Comparison of ENCODE assay signal across 11 cellular contexts in genomic region chr1:160436975-160437374, GRCh38. TPM values are rescaled to one million over a fixed set of nuclear protein-coding genes. Genes with fewer than 3 reads are reported as not detected.
A peak's percentile ranks its signal among the peaks of the same experiment; 100 is the strongest.
DNase-seq lines count a peak whose midpoint lies in the region; ATAC-seq, FAIRE-seq and TF ChIP-seq lines count a peak whose summit lies in the region.
"Had no signal": no experiment of that assay in that cellular context is flagged by ENCODE, and none has a peak within 500 bp of the region (broad histone marks: within the 10 kb centered on the region; RNA-seq: fewer than 3 reads in every experiment).

No MANE protein-coding gene starts in this region.

- no peak for TF ChIP-seq POLR2A in erythroblast (IDR thresholded peaks at IDR 0.05; ENCODE audit: low read length)

- intact Hi-C loops in CD4-positive, alpha-beta memory T cell (cut with micrococcal nuclease), result no loop called here

- H3K9me3 ChIP-seq in CD4-positive, alpha-beta memory T cell (ENCODE audit: control insufficient read depth in 1 of 2, low read length in 2 of 2), result no peaks in the 10 kb centered on the region
- H3K9me3 ChIP-seq: vagina had no signal

- H3K27me3 Mint-ChIP-seq in CD4-positive, alpha-beta memory T cell, result no peaks in the 10 kb centered on the region
- H3K27me3 Mint-ChIP-seq in activated CD8-positive, alpha-beta T cell treated with anti-CD3 and anti-CD28 coated beads, Interleukin-2, amount 10 ng/mL, durations not matched to agents 7 days and 5 days (ENCODE audit: low read depth), result no peaks in the 10 kb centered on the region
- H3K27me3 Mint-ChIP-seq in naive B cell, result no peaks in the 10 kb centered on the region

- H3K36me3 ChIP-seq in CD4-positive, alpha-beta memory T cell (ENCODE audit: insufficient read depth, low read length), result no peaks in the 10 kb centered on the region
- H3K36me3 ChIP-seq: vagina had no signal

- no peak overlapping the region for H3K4me3 ChIP-seq in CD4-positive, alpha-beta memory T cell (ENCODE audit: low read length in 2 of 2)
- H3K4me3 ChIP-seq: skin epidermis, vagina had no signal

- H3K4me3 Mint-ChIP-seq in CD4-positive, alpha-beta memory T cell, result peak overlapping the region in 4 of 8 donors; percentile 37 to 91 (median 81)
- H3K4me3 Mint-ChIP-seq in activated CD8-positive, alpha-beta T cell treated with anti-CD3 and anti-CD28 coated beads, Interleukin-2, amount 10 ng/mL, durations not matched to agents 7 days and 5 days, result no peak overlapping the region
- peak overlapping the region in 5 of 8 donors; percentile 51 to 87 (median 61) for H3K4me3 Mint-ChIP-seq in naive B cell

- H3K4me1 Mint-ChIP-seq in CD4-positive, alpha-beta memory T cell, result peaks cover 35 to 63% (median 50%) of the 10 kb centered on the region in 4 donors
- peaks cover 43% of the 10 kb centered on the region for H3K4me1 Mint-ChIP-seq in activated CD8-positive, alpha-beta T cell treated with anti-CD3 and anti-CD28 coated beads, Interleukin-2, amount 10 ng/mL, durations not matched to agents 7 days and 5 days (ENCODE audit: low read depth)
- peaks cover 46 to 63% (median 59%) of the 10 kb centered on the region in 3 donors for H3K4me1 Mint-ChIP-seq in naive B cell

- peaks cover 41% of the 10 kb centered on the region for H3K4me1 ChIP-seq in CD4-positive, alpha-beta memory T cell (ENCODE audit: insufficient read depth, low read length)
- H3K4me1 ChIP-seq: vagina had no signal

- POLR2A ChIA-PET in CD4-positive, alpha-beta memory T cell (lab: Charles Lee; ENCODE audit: partially characterized antibody), result interaction anchor here (1.2 to 1.6 kb wide), 4 partner anchors 8 to 124 kb away, joined by 3 to 9 read pairs (median 6); no protein-coding TSS in a partner anchor
- POLR2A ChIA-PET in activated CD8-positive, alpha-beta T cell treated with anti-CD3 and anti-CD28 coated beads, Interleukin-2, amount 10 ng/mL, durations not matched to agents 7 days and 5 days (lab: Charles Lee), result no interaction called here

- H3K36me3 Mint-ChIP-seq in CD4-positive, alpha-beta memory T cell, result peaks cover 0 to 4% of the 10 kb centered on the region in 2 donors
- H3K36me3 Mint-ChIP-seq in activated CD8-positive, alpha-beta T cell treated with anti-CD3 and anti-CD28 coated beads, Interleukin-2, amount 10 ng/mL, durations not matched to agents 7 days and 5 days (ENCODE audit: low read depth), result peaks cover 5% of the 10 kb centered on the region
- H3K36me3 Mint-ChIP-seq in naive B cell, result peaks cover 4 to 17% of the 10 kb centered on the region in 2 donors

- H3K9me3 Mint-ChIP-seq in CD4-positive, alpha-beta memory T cell, result peaks cover 0 to 17% (median 3%) of the 10 kb centered on the region in 8 donors
- H3K9me3 Mint-ChIP-seq in activated CD8-positive, alpha-beta T cell treated with anti-CD3 and anti-CD28 coated beads, Interleukin-2, amount 10 ng/mL, durations not matched to agents 7 days and 5 days (ENCODE audit: insufficient read depth), result peaks cover 8% of the 10 kb centered on the region
- H3K9me3 Mint-ChIP-seq in naive B cell, result peaks cover 0 to 21% (median 7%) of the 10 kb centered on the region in 7 donors

- FAIRE-seq in GM18507 (lab: Jason Lieb, UNC), result peak; percentile 76

- peak overlapping the region; percentile 77 for H3K27ac ChIP-seq in CD4-positive, alpha-beta memory T cell (ENCODE audit: low read depth, low read length)
- H3K27ac ChIP-seq: vagina had no signal

- H3K27me3 ChIP-seq in CD4-positive, alpha-beta memory T cell (ENCODE audit: insufficient read depth, low read length), result no peaks in the 10 kb centered on the region
- H3K27me3 ChIP-seq: vagina had no signal

- no peak for DNase-seq in CD4-positive, alpha-beta memory T cell
- no peak for DNase-seq in GM18507 (ENCODE audit: extremely low spot score, insufficient read length, low read depth)
- no peak for DNase-seq in activated CD8-positive, alpha-beta T cell treated with anti-CD3 and anti-CD28 coated beads, Interleukin-2, amount 10 ng/mL, durations not matched to agents 7 days and 5 days
- no peak for DNase-seq in naive B cell
- no peak for DNase-seq in erythroblast (lab: John Stamatoyannopoulos, UW)
- no peak for DNase-seq in NK-92 (lab: John Stamatoyannopoulos, UW; ENCODE audit: unreplicated experiment)
- DNase-seq: mesendoderm, NCI-H1105 had no signal

- no peak for ATAC-seq in activated CD8-positive, alpha-beta T cell treated with anti-CD3 and anti-CD28 coated beads, Interleukin-2, amount 10 ng/mL, durations not matched to agents 7 days and 5 days
- ATAC-seq in naive B cell (ENCODE audit: low read depth in 2 of 2) (no peak), GM21723 (IDR thresholded peaks at IDR 0.05; ENCODE audit: unreplicated experiment) (no peak)

- peak overlapping the region; percentile 82 to 99 (median 98) for H3K27ac Mint-ChIP-seq in CD4-positive, alpha-beta memory T cell
- peak overlapping the region; percentile 96 for H3K27ac Mint-ChIP-seq in activated CD8-positive, alpha-beta T cell treated with anti-CD3 and anti-CD28 coated beads, Interleukin-2, amount 10 ng/mL, durations not matched to agents 7 days and 5 days
- H3K27ac Mint-ChIP-seq in naive B cell, result peak overlapping the region; percentile 66 to 98 (median 93)

- CTCF ChIA-PET in CD4-positive, alpha-beta memory T cell (lab: Charles Lee; ENCODE audit: partially characterized antibody), result interaction anchor here (1.0 to 1.6 kb wide), 4 partner anchors 8 to 173 kb away, joined by 3 to 5 read pairs (median 4); no protein-coding TSS in a partner anchor
- CTCF ChIA-PET in activated CD8-positive, alpha-beta T cell treated with anti-CD3 and anti-CD28 coated beads, Interleukin-2, amount 10 ng/mL, durations not matched to agents 7 days and 5 days (lab: Charles Lee), result interaction anchor here (0.9 to 1.6 kb wide), 3 partner anchors 7 to 104 kb away, joined by 4 to 5 read pairs (median 4); no protein-coding TSS in a partner anchor

RNA-seq across cellular contexts. Expression of gene VANGL2, which starts 36.6 kb away (rescaled TPM):
- total RNA-seq in CD4-positive, alpha-beta memory T cell, result not detected
- polyA plus RNA-seq in CD4-positive, alpha-beta memory T cell, result not detected
- total RNA-seq in activated CD8-positive, alpha-beta T cell treated with anti-CD3 and anti-CD28 coated beads, Interleukin-2, amount 10 ng/mL, durations not matched to agents 7 days and 5 days, result not detected
- under 1 TPM in 5 of 6 donors, not detected in 1; 0.05 to 0.19 (median 0.08) TPM for polyA plus RNA-seq in naive B cell (ENCODE audit: low read depth in 6 of 6)
